In the genomic region with DNA sequence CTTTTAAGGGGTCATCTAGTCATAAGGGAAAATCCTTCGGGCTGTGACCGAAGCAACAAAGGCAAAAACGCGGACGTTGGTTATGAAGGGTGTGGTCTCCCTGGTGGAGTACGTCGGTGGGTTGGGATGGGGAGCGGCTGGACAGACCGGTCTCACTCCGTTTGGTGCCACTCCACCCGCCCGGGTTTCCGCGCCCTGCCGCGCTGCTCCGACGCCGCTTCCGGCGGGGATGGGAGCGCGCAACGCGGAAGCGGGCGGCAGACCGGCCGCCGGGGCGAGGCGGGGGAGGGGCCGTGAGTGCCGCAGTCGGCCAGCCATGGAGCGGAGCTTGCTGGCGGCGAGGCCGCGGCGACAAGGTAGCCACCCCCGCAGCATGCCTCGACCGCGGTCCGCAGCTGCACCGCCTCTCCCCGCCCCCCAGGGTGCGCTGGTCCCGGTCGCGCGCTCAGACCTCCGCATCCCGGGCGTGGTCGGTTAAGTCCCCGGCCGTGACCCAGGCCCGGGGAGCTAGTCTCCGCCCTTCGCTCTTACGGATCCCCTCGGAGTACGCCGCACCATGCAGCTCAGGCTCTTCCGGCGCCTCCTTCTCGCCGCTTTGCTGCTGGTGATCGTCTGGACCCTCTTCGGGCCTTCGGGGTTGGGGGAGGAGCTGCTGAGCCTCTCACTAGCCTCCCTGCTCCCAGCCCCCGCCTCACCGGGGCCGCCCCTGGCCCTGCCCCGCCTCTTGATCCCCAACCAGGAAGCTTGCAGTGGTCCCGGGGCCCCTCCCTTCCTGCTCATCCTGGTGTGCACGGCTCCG, we compare ENCODE assay signal across 1 cellular context.
TF ChIP-seq lines count a peak whose summit lies in the region.

A gene with protein sequence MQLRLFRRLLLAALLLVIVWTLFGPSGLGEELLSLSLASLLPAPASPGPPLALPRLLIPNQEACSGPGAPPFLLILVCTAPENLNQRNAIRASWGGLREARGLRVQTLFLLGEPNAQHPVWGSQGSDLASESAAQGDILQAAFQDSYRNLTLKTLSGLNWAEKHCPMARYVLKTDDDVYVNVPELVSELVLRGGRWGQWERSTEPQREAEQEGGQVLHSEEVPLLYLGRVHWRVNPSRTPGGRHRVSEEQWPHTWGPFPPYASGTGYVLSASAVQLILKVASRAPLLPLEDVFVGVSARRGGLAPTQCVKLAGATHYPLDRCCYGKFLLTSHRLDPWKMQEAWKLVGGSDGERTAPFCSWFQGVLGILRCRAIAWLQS (plus strand): TSS at position 260 of the 799 bp plus-strand sequence. CDS start 297 bp downstream, at position 557.

TF ChIP-seq in K562, 482 proteins besides CTCF, POLR2A, EP300 and RAD21 (continued from another document and continues in another):
- TF ChIP-seq, protein P1, sequence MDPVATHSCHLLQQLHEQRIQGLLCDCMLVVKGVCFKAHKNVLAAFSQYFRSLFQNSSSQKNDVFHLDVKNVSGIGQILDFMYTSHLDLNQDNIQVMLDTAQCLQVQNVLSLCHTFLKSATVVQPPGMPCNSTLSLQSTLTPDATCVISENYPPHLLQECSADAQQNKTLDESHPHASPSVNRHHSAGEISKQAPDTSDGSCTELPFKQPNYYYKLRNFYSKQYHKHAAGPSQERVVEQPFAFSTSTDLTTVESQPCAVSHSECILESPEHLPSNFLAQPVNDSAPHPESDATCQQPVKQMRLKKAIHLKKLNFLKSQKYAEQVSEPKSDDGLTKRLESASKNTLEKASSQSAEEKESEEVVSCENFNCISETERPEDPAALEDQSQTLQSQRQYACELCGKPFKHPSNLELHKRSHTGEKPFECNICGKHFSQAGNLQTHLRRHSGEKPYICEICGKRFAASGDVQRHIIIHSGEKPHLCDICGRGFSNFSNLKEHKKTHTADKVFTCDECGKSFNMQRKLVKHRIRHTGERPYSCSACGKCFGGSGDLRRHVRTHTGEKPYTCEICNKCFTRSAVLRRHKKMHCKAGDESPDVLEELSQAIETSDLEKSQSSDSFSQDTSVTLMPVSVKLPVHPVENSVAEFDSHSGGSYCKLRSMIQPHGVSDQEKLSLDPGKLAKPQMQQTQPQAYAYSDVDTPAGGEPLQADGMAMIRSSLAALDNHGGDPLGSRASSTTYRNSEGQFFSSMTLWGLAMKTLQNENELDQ (CRISPR knock-in tag; IDR thresholded peaks at IDR 0.05; ENCODE audit: borderline replicate concordance): no peak
- TF ChIP-seq CBX8 (IDR thresholded peaks at IDR 0.05; ENCODE audit: borderline replicate concordance, extremely low read depth, low read depth, low read length, poor library complexity, severe bottlenecking) (no peak), ZNF143 (CRISPR knock-in tag; IDR thresholded peaks at IDR 0.05) (no peak; the same call in 1 of the 2 replicates), RBM34 (IDR thresholded peaks at IDR 0.05; ENCODE audit: borderline replicate concordance, insufficient read depth, low read length) (no peak), ZNF583 (CRISPR knock-in tag; IDR thresholded peaks at IDR 0.05) (peak; percentile 73; the same call in 1 of the 2 replicates), SMARCA4 (IDR thresholded peaks at IDR 0.05) (no peak), SP1 (CRISPR knock-in tag; IDR thresholded peaks at IDR 0.05) (peak; percentile 85), KDM2B (CRISPR knock-in tag; IDR thresholded peaks at IDR 0.05) (peak; percentile 30; the same call in 1 of the 2 replicates), ZNF311 (CRISPR knock-in tag; IDR thresholded peaks at IDR 0.05) (no peak), RBM14 (IDR thresholded peaks at IDR 0.05; ENCODE audit: borderline replicate concordance, insufficient read depth, low read depth, low read length) (peak; percentile 54; the same call in 1 of the 2 replicates), MCM3 (IDR thresholded peaks at IDR 0.05) (no peak), SPI1 (IDR thresholded peaks at IDR 0.05; ENCODE audit: borderline replicate concordance, low read depth, low read length) (0 out of 2 replicates have a peak, but pooled peaks have one; percentile 2), SMARCA5 (IDR thresholded peaks at IDR 0.05) (0 out of 2 replicates have a peak, but pooled peaks have one; percentile 2), BRCA1 (IDR thresholded peaks at IDR 0.05) (no peak), BRCA1 (CRISPR knock-in tag; IDR thresholded peaks at IDR 0.05) (0 out of 2 replicates have a peak, but pooled peaks have one; percentile 79), NFIX (CRISPR knock-in tag; IDR thresholded peaks at IDR 0.05; ENCODE audit: low read depth) (no peak), NCOA4 (IDR thresholded peaks at IDR 0.05; ENCODE audit: partially characterized antibody) (no peak), PML (IDR thresholded peaks at IDR 0.05; ENCODE audit: low read length) (peak; percentile 77), RBM25 (IDR thresholded peaks at IDR 0.05; ENCODE audit: low read depth, low read length, severe bottlenecking) (no peak), SAFB2 (IDR thresholded peaks at IDR 0.05; ENCODE audit: borderline replicate concordance, low read depth, low read length, severe bottlenecking) (no peak), ZNF551 (CRISPR knock-in tag; IDR thresholded peaks at IDR 0.05) (peak; percentile 70; the same call in 1 of the 2 replicates), NR1H2 (CRISPR knock-in tag; IDR thresholded peaks at IDR 0.05) (peak; percentile 74; the same call in 1 of the 2 replicates)
- TF ChIP-seq, protein P2, sequence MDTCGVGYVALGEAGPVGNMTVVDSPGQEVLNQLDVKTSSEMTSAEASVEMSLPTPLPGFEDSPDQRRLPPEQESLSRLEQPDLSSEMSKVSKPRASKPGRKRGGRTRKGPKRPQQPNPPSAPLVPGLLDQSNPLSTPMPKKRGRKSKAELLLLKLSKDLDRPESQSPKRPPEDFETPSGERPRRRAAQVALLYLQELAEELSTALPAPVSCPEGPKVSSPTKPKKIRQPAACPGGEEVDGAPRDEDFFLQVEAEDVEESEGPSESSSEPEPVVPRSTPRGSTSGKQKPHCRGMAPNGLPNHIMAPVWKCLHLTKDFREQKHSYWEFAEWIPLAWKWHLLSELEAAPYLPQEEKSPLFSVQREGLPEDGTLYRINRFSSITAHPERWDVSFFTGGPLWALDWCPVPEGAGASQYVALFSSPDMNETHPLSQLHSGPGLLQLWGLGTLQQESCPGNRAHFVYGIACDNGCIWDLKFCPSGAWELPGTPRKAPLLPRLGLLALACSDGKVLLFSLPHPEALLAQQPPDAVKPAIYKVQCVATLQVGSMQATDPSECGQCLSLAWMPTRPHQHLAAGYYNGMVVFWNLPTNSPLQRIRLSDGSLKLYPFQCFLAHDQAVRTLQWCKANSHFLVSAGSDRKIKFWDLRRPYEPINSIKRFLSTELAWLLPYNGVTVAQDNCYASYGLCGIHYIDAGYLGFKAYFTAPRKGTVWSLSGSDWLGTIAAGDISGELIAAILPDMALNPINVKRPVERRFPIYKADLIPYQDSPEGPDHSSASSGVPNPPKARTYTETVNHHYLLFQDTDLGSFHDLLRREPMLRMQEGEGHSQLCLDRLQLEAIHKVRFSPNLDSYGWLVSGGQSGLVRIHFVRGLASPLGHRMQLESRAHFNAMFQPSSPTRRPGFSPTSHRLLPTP (IDR thresholded peaks at IDR 0.05; ENCODE audit: borderline replicate concordance, extremely low read depth, insufficient read length): no peak
- TF ChIP-seq, protein P3, sequence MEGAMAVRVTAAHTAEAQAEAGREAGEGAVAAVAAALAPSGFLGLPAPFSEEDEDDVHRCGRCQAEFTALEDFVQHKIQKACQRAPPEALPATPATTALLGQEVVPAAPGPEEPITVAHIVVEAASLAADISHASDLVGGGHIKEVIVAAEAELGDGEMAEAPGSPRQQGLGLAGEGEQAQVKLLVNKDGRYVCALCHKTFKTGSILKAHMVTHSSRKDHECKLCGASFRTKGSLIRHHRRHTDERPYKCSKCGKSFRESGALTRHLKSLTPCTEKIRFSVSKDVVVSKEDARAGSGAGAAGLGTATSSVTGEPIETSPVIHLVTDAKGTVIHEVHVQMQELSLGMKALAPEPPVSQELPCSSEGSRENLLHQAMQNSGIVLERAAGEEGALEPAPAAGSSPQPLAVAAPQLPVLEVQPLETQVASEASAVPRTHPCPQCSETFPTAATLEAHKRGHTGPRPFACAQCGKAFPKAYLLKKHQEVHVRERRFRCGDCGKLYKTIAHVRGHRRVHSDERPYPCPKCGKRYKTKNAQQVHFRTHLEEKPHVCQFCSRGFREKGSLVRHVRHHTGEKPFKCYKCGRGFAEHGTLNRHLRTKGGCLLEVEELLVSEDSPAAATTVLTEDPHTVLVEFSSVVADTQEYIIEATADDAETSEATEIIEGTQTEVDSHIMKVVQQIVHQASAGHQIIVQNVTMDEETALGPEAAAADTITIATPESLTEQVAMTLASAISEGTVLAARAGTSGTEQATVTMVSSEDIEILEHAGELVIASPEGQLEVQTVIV (CRISPR knock-in tag; IDR thresholded peaks at IDR 0.05; ENCODE audit: borderline replicate concordance): no peak
- TF ChIP-seq, protein P4, sequence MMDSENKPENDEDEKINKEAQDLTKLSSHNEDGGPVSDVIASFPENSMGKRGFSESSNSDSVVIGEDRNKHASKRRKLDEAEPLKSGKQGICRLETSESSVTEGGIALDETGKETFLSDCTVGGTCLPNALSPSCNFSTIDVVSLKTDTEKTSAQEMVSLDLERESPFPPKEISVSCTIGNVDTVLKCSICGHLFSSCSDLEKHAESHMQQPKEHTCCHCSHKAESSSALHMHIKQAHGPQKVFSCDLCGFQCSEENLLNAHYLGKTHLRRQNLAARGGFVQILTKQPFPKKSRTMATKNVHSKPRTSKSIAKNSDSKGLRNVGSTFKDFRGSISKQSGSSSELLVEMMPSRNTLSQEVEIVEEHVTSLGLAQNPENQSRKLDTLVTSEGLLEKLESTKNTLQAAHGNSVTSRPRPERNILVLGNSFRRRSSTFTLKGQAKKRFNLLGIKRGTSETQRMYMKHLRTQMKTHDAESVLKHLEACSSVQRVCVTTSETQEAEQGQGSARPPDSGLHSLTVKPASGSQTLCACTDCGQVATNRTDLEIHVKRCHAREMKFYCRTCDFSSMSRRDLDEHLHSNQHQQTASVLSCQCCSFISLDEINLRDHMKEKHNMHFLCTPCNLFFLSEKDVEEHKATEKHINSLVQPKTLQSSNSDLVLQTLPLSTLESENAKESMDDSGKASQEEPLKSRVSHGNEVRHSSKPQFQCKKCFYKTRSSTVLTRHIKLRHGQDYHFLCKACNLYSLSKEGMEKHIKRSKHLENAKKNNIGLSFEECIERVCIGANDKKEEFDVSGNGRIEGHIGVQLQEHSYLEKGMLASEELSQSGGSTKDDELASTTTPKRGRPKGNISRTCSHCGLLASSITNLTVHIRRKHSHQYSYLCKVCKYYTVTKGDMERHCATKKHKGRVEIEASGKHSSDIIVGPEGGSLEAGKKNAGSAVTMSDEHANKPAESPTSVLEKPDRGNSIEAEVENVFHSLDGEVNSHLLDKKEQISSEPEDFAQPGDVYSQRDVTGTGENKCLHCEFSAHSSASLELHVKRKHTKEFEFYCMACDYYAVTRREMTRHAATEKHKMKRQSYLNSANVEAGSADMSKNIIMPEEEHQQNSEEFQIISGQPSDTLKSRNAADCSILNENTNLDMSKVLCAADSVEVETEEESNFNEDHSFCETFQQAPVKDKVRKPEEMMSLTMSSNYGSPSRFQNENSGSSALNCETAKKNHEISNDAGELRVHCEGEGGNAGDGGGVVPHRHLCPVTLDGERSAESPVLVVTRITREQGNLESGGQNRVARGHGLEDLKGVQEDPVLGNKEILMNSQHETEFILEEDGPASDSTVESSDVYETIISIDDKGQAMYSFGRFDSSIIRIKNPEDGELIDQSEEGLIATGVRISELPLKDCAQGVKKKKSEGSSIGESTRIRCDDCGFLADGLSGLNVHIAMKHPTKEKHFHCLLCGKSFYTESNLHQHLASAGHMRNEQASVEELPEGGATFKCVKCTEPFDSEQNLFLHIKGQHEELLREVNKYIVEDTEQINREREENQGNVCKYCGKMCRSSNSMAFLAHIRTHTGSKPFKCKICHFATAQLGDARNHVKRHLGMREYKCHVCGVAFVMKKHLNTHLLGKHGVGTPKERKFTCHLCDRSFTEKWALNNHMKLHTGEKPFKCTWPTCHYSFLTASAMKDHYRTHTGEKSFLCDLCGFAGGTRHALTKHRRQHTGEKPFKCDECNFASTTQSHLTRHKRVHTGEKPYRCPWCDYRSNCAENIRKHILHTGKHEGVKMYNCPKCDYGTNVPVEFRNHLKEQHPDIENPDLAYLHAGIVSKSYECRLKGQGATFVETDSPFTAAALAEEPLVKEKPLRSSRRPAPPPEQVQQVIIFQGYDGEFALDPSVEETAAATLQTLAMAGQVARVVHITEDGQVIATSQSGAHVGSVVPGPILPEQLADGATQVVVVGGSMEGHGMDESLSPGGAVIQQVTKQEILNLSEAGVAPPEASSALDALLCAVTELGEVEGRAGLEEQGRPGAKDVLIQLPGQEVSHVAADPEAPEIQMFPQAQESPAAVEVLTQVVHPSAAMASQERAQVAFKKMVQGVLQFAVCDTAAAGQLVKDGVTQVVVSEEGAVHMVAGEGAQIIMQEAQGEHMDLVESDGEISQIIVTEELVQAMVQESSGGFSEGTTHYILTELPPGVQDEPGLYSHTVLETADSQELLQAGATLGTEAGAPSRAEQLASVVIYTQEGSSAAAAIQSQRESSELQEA (IDR thresholded peaks at IDR 0.05; ENCODE audit: low read depth): peak; percentile 64; the same call in 1 of the 2 replicates
- TF ChIP-seq, protein P5, sequence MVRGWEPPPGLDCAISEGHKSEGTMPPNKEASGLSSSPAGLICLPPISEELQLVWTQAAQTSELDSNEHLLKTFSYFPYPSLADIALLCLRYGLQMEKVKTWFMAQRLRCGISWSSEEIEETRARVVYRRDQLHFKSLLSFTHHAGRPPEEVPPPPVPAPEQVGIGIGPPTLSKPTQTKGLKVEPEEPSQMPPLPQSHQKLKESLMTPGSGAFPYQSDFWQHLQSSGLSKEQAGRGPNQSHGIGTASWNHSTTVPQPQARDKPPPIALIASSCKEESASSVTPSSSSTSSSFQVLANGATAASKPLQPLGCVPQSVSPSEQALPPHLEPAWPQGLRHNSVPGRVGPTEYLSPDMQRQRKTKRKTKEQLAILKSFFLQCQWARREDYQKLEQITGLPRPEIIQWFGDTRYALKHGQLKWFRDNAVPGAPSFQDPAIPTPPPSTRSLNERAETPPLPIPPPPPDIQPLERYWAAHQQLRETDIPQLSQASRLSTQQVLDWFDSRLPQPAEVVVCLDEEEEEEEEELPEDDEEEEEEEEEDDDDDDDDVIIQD (CRISPR knock-in tag; IDR thresholded peaks at IDR 0.05): no peak
